10 cellular contexts compared by ENCODE assay signal in the genomic region with DNA sequence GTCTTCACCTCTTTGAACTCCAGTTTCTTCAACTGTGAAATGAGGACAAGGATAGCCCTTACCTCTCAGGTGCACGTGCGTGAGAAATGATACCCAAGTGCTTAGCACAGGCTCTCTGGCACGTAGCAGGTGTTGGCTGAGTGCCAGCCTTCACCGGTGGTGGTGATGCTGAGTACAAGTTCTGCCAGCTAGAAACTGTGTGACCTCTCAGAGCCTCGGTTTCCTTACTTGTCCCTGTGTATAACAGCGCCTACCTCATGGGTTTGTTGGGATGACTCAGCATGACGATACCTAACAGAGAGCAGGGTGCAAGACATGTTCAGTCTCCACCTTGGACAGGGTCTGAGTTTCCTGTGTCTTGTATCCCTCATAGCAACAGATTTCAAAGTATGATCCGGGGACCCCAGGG.
DNase-seq lines count a peak whose midpoint lies in the region; ATAC-seq, FAIRE-seq and TF ChIP-seq lines count a peak whose summit lies in the region.
"Had no signal": no experiment of that assay in that cellular context is flagged by ENCODE, and none has a peak within 500 bp of the region (broad histone marks: within the 10 kb centered on the region; RNA-seq: fewer than 3 reads in every experiment).

No MANE protein-coding gene starts in this region.

- TF ChIP-seq POLR2A in A549 (IDR thresholded peaks at IDR 0.05; ENCODE audit: low read length) = no peak

- no peak for TF ChIP-seq RAD21 in A549 (conservative IDR thresholded peaks at IDR 0.05 in 1 of 2, IDR thresholded peaks at IDR 0.05 in 1 of 2)

- POLR2A ChIA-PET in A549 (lab: Yijun Ruan, JAX) = no interaction called here

- H3K4me1 ChIP-seq in A549 = 0 out of 3 replicates have a peak, but pooled peaks cover 3% of the 10 kb centered on the region
- H3K4me1 ChIP-seq in lung (ENCODE audit: control insufficient read depth in 2 of 2, insufficient read depth in 2 of 2, low read length in 2 of 2) = peaks cover 0 to 7% of the 10 kb centered on the region in 2 donors

- H3K27ac ChIP-seq in A549 (no peak overlapping the region), lung (ENCODE audit: low read depth in 1 of 2, low read length in 1 of 2) (peak overlapping the region in 1 of 2 donors; percentile 4)

- ATAC-seq in A549 (no peak), lung (ENCODE audit: insufficient read depth, low FRiP score) (no peak), HG03439 (IDR thresholded peaks at IDR 0.05; ENCODE audit: unreplicated experiment) (no peak), GM19395 (IDR thresholded peaks at IDR 0.05; ENCODE audit: unreplicated experiment) (no peak)
- ATAC-seq: CD8-positive, alpha-beta T cell had no signal

- CTCF ChIA-PET in A549 (lab: Yijun Ruan, JAX) = interaction anchor here (0.9 to 12.5 kb wide), 5 partner anchors 8 to 238 kb away, joined by 3 to 86 read pairs (median 4); no protein-coding TSS in a partner anchor

- peaks cover 5 to 17% of the 10 kb centered on the region in 2 donors for H3K36me3 ChIP-seq in lung (ENCODE audit: control insufficient read depth in 2 of 2, insufficient read depth in 2 of 2, low read length in 2 of 2)

- H3K4me2 ChIP-seq in A549 = no peak overlapping the region

- FAIRE-seq in A549 (lab: Jason Lieb, UNC) (no peak), urothelium cell line (lab: Jason Lieb, UNC) (no peak)

- H3K9me3 ChIP-seq in A549 = no peaks in the 10 kb centered on the region
- no peaks in the 10 kb centered on the region for H3K9me3 ChIP-seq in lung (ENCODE audit: control insufficient read depth in 2 of 2, insufficient read depth in 1 of 2, low read length in 1 of 2)

- TF ChIP-seq CTCF in A549 (IDR thresholded peaks at IDR 0.05) (no peak), lung (IDR thresholded peaks at IDR 0.05; ENCODE audit: control extremely low read depth, extremely low read depth) (no peak)

- H3K4me3 ChIP-seq in A549 (no peak overlapping the region), lung (no peak overlapping the region)

- H3K27me3 ChIP-seq in lung (ENCODE audit: control insufficient read depth, insufficient read depth) = no peaks in the 10 kb centered on the region

- TF ChIP-seq EP300 in A549 (IDR thresholded peaks at IDR 0.05) = no peak

- WGBS in A549 (ENCODE audit: missing lambda C conversion rate) = 70% methylated on average over 8 of the region's 8 CpGs
- WGBS in lung, 2 donors = 52 to 70% methylated on average over 8 of the region's 8 CpGs

- DNase-seq in A549 (ENCODE audit: low read depth in 1 of 2, low spot score in 1 of 2) (no peak), NCI-H1092 (lab: John Stamatoyannopoulos, UW) (peak; percentile 8), amniotic epithelial cell (ENCODE audit: low read depth) (peak; percentile 29), lung (ENCODE audit: low spot score) (peak; percentile 45), urothelium cell line (ENCODE audit: low spot score) (no peak), C1 segment of cervical spinal cord (lab: John Stamatoyannopoulos, UW) (no peak)
- DNase-seq: activated CD4-positive, CD25-positive, alpha-beta regulatory T cell had no signal

TF ChIP-seq in A549, 52 proteins besides CTCF, POLR2A, EP300 and RAD21:
- peak; percentile 31 for TF ChIP-seq MAFK (IDR thresholded peaks at IDR 0.05; ENCODE audit: partially characterized antibody)
- TF ChIP-seq MYC (IDR thresholded peaks at IDR 0.05; ENCODE audit: borderline replicate concordance, low read length) = no peak

Comparison
In these comparisons a context has a peak if more than half of its experiments do, and no peak if none do; other contexts are left out.
1. DNase-seq: peak in NCI-H1092 (single experiment), amniotic epithelial cell (single experiment) and lung (single experiment); none in A549 (0 of 2), urothelium cell line (single experiment) and C1 segment of cervical spinal cord (0 of 14).